Comparison of ENCODE assay signal across 2 cellular contexts in genomic region chr22:32058656-32059280, GRCh38.
TF ChIP-seq lines count a peak whose summit lies in the region.

No MANE protein-coding gene starts in this region.

TF ChIP-seq in SK-N-SH treated with all-trans-retinoic acid at 6 μM for 48 hours, 23 proteins besides CTCF, POLR2A, EP300 and RAD21 (continued from another document):
- TF ChIP-seq, protein P1, sequence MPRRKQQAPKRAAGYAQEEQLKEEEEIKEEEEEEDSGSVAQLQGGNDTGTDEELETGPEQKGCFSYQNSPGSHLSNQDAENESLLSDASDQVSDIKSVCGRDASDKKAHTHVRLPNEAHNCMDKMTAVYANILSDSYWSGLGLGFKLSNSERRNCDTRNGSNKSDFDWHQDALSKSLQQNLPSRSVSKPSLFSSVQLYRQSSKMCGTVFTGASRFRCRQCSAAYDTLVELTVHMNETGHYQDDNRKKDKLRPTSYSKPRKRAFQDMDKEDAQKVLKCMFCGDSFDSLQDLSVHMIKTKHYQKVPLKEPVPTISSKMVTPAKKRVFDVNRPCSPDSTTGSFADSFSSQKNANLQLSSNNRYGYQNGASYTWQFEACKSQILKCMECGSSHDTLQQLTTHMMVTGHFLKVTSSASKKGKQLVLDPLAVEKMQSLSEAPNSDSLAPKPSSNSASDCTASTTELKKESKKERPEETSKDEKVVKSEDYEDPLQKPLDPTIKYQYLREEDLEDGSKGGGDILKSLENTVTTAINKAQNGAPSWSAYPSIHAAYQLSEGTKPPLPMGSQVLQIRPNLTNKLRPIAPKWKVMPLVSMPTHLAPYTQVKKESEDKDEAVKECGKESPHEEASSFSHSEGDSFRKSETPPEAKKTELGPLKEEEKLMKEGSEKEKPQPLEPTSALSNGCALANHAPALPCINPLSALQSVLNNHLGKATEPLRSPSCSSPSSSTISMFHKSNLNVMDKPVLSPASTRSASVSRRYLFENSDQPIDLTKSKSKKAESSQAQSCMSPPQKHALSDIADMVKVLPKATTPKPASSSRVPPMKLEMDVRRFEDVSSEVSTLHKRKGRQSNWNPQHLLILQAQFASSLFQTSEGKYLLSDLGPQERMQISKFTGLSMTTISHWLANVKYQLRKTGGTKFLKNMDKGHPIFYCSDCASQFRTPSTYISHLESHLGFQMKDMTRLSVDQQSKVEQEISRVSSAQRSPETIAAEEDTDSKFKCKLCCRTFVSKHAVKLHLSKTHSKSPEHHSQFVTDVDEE (CRISPR knock-in tag; IDR thresholded peaks at IDR 0.05): no peak

TF ChIP-seq in SK-N-SH, 30 proteins besides CTCF, POLR2A, EP300 and RAD21 (continued from another document):
- no peak for TF ChIP-seq ZBTB33 (IDR thresholded peaks at IDR 0.05; ENCODE audit: borderline replicate concordance, low read depth)
- TF ChIP-seq MEF2A (IDR thresholded peaks at IDR 0.05; ENCODE audit: borderline replicate concordance, low read depth): no peak
- TF ChIP-seq MXI1 (IDR thresholded peaks at IDR 0.05; ENCODE audit: low read depth, low read length): no peak
- TF ChIP-seq, protein P2, sequence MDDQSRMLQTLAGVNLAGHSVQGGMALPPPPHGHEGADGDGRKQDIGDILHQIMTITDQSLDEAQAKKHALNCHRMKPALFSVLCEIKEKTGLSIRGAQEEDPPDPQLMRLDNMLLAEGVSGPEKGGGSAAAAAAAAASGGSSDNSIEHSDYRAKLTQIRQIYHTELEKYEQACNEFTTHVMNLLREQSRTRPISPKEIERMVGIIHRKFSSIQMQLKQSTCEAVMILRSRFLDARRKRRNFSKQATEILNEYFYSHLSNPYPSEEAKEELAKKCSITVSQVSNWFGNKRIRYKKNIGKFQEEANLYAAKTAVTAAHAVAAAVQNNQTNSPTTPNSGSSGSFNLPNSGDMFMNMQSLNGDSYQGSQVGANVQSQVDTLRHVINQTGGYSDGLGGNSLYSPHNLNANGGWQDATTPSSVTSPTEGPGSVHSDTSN (IDR thresholded peaks at IDR 0.05): no peak
- no peak for TF ChIP-seq GATA2 (CRISPR knock-in tag; IDR thresholded peaks at IDR 0.05)
- no peak for TF ChIP-seq NRF1 (IDR thresholded peaks at IDR 0.05; ENCODE audit: low read depth, low read length)
- no peak for TF ChIP-seq USF1 (IDR thresholded peaks at IDR 0.05; ENCODE audit: borderline replicate concordance, low read depth)
- no peak for TF ChIP-seq SMC3 (IDR thresholded peaks at IDR 0.05; ENCODE audit: low read depth, low read length)
- no peak for TF ChIP-seq FOSL2 (IDR thresholded peaks at IDR 0.05; ENCODE audit: borderline replicate concordance, low read depth)
